ENCODE assay signal across 12 cellular contexts in the genomic region with DNA sequence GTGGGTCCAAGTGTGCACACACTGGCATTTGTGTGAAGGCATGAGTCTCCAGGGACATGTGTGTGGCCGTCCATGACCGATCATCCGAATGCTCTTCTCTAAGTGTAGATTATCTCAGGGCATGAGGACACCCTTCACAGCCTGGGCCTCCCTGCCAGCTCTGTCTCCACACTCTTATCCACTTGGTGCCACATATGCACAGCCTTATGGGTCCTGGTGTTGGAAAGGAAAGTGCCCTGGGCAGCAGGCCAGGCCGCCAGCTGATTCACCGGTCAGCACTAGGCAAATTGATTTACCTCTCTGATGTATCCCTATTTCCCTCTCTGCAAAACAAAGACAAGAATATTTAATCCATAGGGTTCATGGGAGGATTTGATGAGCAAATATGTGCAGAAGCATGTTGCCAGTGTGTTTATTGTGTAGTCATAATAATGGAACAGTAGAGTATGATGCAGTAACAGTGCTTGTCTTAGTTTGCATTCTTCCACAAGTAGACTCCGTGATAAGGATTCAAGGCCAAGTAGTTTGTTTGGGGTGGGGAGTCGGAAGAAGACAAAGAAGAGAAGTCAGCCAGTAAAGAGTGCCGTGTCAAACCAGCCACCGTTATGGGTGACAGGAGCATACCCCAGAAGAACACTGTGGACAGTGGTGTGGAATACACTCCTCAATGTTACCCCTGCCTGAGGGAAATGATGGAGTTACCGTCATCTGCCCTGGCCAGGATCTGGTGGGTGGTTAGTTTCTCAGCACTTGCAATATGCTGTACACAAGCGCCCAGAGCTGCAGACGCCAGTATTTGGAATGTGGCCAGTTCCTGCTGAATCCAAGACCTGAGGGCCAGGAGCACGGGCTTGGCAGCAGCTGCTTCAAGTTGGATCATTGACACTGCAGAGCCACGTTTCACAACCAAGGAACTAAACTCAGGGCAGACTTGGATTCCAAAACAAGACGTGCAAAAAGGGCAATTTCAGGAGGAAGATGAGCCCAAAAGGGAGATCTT.
DNase-seq lines count a peak whose midpoint lies in the region; ATAC-seq and TF ChIP-seq lines count a peak whose summit lies in the region.
"Had no signal": no experiment of that assay in that cellular context is flagged by ENCODE, and none has a peak within 500 bp of the region (broad histone marks: within the 10 kb centered on the region; RNA-seq: fewer than 3 reads in every experiment).

No MANE protein-coding gene starts in this region.

- TF ChIP-seq CTCF in body of pancreas (IDR thresholded peaks at IDR 0.05) (no peak), upper lobe of right lung (IDR thresholded peaks at IDR 0.05) (no peak), GM13977 (IDR thresholded peaks at IDR 0.05; ENCODE audit: extremely low read depth, insufficient read depth, missing control alignments) (no peak)

- intact Hi-C loops in body of pancreas (cut with DNase I), result no loop called here
- intact Hi-C loops in upper lobe of right lung (cut with DNase I), result no loop called here

- H3K9me3 ChIP-seq in body of pancreas, result no peaks in the 10 kb centered on the region
- no peaks in the 10 kb centered on the region for H3K9me3 ChIP-seq in upper lobe of right lung

- H3K36me3 ChIP-seq in body of pancreas (replicated peaks in 1 of 2; ENCODE audit: insufficient read depth in 1 of 2, low read depth in 2 of 2) (no peaks in the 10 kb centered on the region), upper lobe of right lung (no peaks in the 10 kb centered on the region), H7 (replicated peaks; ENCODE audit: control insufficient read depth, insufficient read depth, low read length) (no peaks in the 10 kb centered on the region)

- 15% methylated on average over 11 to 15 of the region's 15 CpGs for WGBS in body of pancreas, 2 donors

- TF ChIP-seq POLR2A in body of pancreas (IDR thresholded peaks at IDR 0.05), result no peak

- no peak overlapping the region for H3K4me3 ChIP-seq in body of pancreas
- H3K4me3 ChIP-seq in upper lobe of right lung, result no peak overlapping the region
- no peak overlapping the region for H3K4me3 ChIP-seq in H7 (ENCODE audit: insufficient read depth, low read depth, low read length)

- DNase-seq in NCI-H1417 (lab: John Stamatoyannopoulos, UW) (peak in 2 of 3 experiments; percentile 9 to 30), NCI-H1417 treated with DMSO at 0.1 percent for 48 hours (lab: John Stamatoyannopoulos, UW) (no peak), body of pancreas (peak; percentile 82 to 90 (median 89)), iris pigment epithelial cell (ENCODE audit: low read depth) (peak; percentile 36), upper lobe of right lung (peak; percentile 77), H7 (no peak), GM13977 (ENCODE audit: low spot score) (no peak)
- DNase-seq: activated B cell treated with CpG ODN at 0.5 μM for 24 hours; activated naive CD8-positive, alpha-beta T cell treated with anti-CD3 and anti-CD28 coated beads, Interleukin-2, amount 50 U/mL, for 24 hours; nephron progenitor cell had no signal

- peaks cover 17% of the 10 kb centered on the region for H3K4me1 ChIP-seq in body of pancreas
- peaks cover 11% of the 10 kb centered on the region for H3K4me1 ChIP-seq in upper lobe of right lung

- ATAC-seq in body of pancreas (peak; percentile 87), upper lobe of right lung (peak; percentile 72), GM21825 (IDR thresholded peaks at IDR 0.05; ENCODE audit: unreplicated experiment) (no peak)
- ATAC-seq: activated naive CD8-positive, alpha-beta T cell treated with anti-CD3 and anti-CD28 coated beads, Interleukin-2, amount 50 U/mL, for 24 hours had no signal

- in situ Hi-C loops in GM13977 (cut with MboI; ENCODE audit: low pct_unique_long_range_greater_than_20kb, low sequenced_read_pairs, unreplicated experiment), result no loop called here

- H3K27ac ChIP-seq in body of pancreas (peak overlapping the region in 1 of 4 donors; percentile 19), upper lobe of right lung (no peak overlapping the region)
- H3K27ac ChIP-seq: 22Rv1 had no signal

- no peaks in the 10 kb centered on the region for H3K27me3 ChIP-seq in body of pancreas
- no peaks in the 10 kb centered on the region for H3K27me3 ChIP-seq in upper lobe of right lung
- no peaks in the 10 kb centered on the region for H3K27me3 ChIP-seq in H7 (ENCODE audit: control insufficient read depth, insufficient read depth, low read length)

Comparison
In these comparisons a context has a peak if more than half of its experiments do, and no peak if none do; other contexts are left out.
1. DNase-seq: peak in NCI-H1417 (2 of 3), body of pancreas (4 of 4), iris pigment epithelial cell (single experiment) and upper lobe of right lung (single experiment); none in NCI-H1417 treated with DMSO at 0.1 percent for 48 hours (single experiment), H7 (single experiment) and GM13977 (single experiment).